ENCODE assay signal across 19 cellular contexts in genomic region chr6:166813461-166813860, GRCh38.
"Had no signal": no experiment of that assay in that cellular context is flagged by ENCODE, and none has a peak within 500 bp of the region (broad histone marks: within the 10 kb centered on the region; RNA-seq: fewer than 3 reads in every experiment).

No MANE protein-coding gene starts in this region.

- DNase-seq: dermis blood vessel endothelial cell; dorsolateral prefrontal cortex; effector CD4-positive, alpha-beta T cell; effector memory CD4-positive, alpha-beta T cell; esophagus squamous epithelium; foreskin fibroblast; foreskin melanocyte; gastrocnemius medialis; glutamatergic neuron; head of caudate nucleus; heart right ventricle; hippocampal formation; left cardiac atrium; left lung; left ventricle myocardium superior; lower lobe of right lung; mesenchymal stem cell; naive thymus-derived CD4-positive, alpha-beta T cell had no signal

- H3K4me1 ChIP-seq: esophagus squamous epithelium, gastrocnemius medialis, heart right ventricle, left lung, lower lobe of right lung had no signal

- H3K27ac ChIP-seq: coronary artery, dorsolateral prefrontal cortex, esophagus squamous epithelium, gastrocnemius medialis, heart right ventricle, left lung, lower lobe of right lung had no signal

- H3K4me3 ChIP-seq: coronary artery, dorsolateral prefrontal cortex, esophagus squamous epithelium, gastrocnemius medialis, heart right ventricle, left lung, lower lobe of right lung had no signal

- H3K27me3 ChIP-seq: dorsolateral prefrontal cortex, esophagus squamous epithelium, gastrocnemius medialis, heart right ventricle, left lung had no signal

- H3K9me3 ChIP-seq: esophagus squamous epithelium, gastrocnemius medialis, heart right ventricle, left lung, lower lobe of right lung had no signal

- H3K36me3 ChIP-seq: esophagus squamous epithelium, gastrocnemius medialis, heart right ventricle, left lung, lower lobe of right lung had no signal
